13 cellular contexts compared by ENCODE assay signal in the genomic region with DNA sequence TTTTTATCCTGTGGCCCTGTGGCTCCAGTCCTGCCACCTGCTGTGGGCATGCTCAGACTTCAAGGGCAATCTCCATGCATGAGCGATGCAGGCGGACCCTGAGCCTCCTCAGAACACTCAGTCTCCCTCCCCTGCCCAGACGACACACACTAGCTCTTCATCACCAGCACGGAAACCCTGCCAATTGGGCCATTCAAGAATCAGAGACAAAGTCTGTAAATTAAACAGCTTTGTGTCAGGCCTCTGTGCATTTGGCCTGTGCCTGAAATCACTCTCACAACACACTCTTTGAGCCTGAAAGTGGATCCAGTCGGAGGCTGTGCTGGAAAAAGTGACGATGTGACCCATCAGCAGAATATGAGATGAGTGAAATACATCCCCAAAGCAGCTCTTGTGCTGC.
"Had no signal": no experiment of that assay in that cellular context is flagged by ENCODE, and none has a peak within 500 bp of the region (broad histone marks: within the 10 kb centered on the region; RNA-seq: fewer than 3 reads in every experiment).

No MANE protein-coding gene starts in this region.

- H3K4me3 ChIP-seq: gastroesophageal sphincter, hepatocyte, neural progenitor cell, ovary, transverse colon had no signal

- H3K27ac Mint-ChIP-seq: activated T-helper 1 cell treated with anti-CD3 and anti-CD28 coated beads, Interleukin-12 subunit alpha, Interleukin-12 subunit beta, Interleukin-2, Interleukin-4 antibody, amounts not matched to agents 30 ng/mL and 10 ng/mL and 1 ng/mL, durations not matched to agents 14 hours and 24 hours and 36 hours; neural progenitor cell; stimulated activated effector memory CD8-positive, alpha-beta T cell treated with anti-CD3 and anti-CD28 coated beads, Interleukin-12 subunit alpha, Interleukin-12 subunit beta, amount 100 ng/mL, for 72 hours had no signal

- H3K9me3 Mint-ChIP-seq: activated T-helper 1 cell treated with anti-CD3 and anti-CD28 coated beads, Interleukin-12 subunit alpha, Interleukin-12 subunit beta, Interleukin-2, Interleukin-4 antibody, amounts not matched to agents 30 ng/mL and 10 ng/mL and 1 ng/mL, durations not matched to agents 14 hours and 24 hours and 36 hours; neural progenitor cell; stimulated activated effector memory CD8-positive, alpha-beta T cell treated with anti-CD3 and anti-CD28 coated beads, Interleukin-12 subunit alpha, Interleukin-12 subunit beta, amount 100 ng/mL, for 72 hours had no signal

- H3K4me3 Mint-ChIP-seq: activated T-helper 1 cell treated with anti-CD3 and anti-CD28 coated beads, Interleukin-12 subunit alpha, Interleukin-12 subunit beta, Interleukin-2, Interleukin-4 antibody, amounts not matched to agents 30 ng/mL and 10 ng/mL and 1 ng/mL, durations not matched to agents 14 hours and 24 hours and 36 hours; neural progenitor cell; stimulated activated effector memory CD8-positive, alpha-beta T cell treated with anti-CD3 and anti-CD28 coated beads, Interleukin-12 subunit alpha, Interleukin-12 subunit beta, amount 100 ng/mL, for 72 hours had no signal

- H3K27me3 ChIP-seq: gastroesophageal sphincter, hepatocyte, neural progenitor cell, ovary, transverse colon had no signal

- H3K36me3 Mint-ChIP-seq: neural progenitor cell; stimulated activated effector memory CD8-positive, alpha-beta T cell treated with anti-CD3 and anti-CD28 coated beads, Interleukin-12 subunit alpha, Interleukin-12 subunit beta, amount 100 ng/mL, for 72 hours had no signal

- H3K36me3 ChIP-seq: neural progenitor cell, ovary, transverse colon had no signal

- FAIRE-seq: astrocyte, endometrium had no signal

- H3K9me3 ChIP-seq: gastroesophageal sphincter, ovary, transverse colon had no signal

- H3K4me1 Mint-ChIP-seq: stimulated activated effector memory CD8-positive, alpha-beta T cell treated with anti-CD3 and anti-CD28 coated beads, Interleukin-12 subunit alpha, Interleukin-12 subunit beta, amount 100 ng/mL, for 72 hours had no signal

- DNase-seq: activated CD4-positive, alpha-beta T cell treated with anti-CD3 and anti-CD28 coated beads for 48 hours; activated CD8-positive, alpha-beta memory T cell treated with anti-CD3 and anti-CD28 coated beads, Interleukin-2, amount 50 U/mL, for 48 hours; ovary; SHP77 treated with DMSO at 0.1 percent for 48 hours; transverse colon had no signal

- ATAC-seq: gastroesophageal sphincter; SK-N-SH treated with all-trans-retinoic acid at 6 μM for 48 hours; stimulated activated effector memory CD8-positive, alpha-beta T cell treated with anti-CD3 and anti-CD28 coated beads, Interleukin-12 subunit alpha, Interleukin-12 subunit beta, amount 100 ng/mL, for 72 hours had no signal

- H3K27ac ChIP-seq: gastroesophageal sphincter, hepatocyte, neural progenitor cell, ovary, transverse colon had no signal

- H3K9ac ChIP-seq: neural progenitor cell had no signal

- H3K4me1 ChIP-seq: gastroesophageal sphincter, neural progenitor cell, transverse colon had no signal
